28 cellular contexts compared by ENCODE assay signal in genomic region chr6:18162401-18162800, GRCh38. TPM values are rescaled to one million over a fixed set of nuclear protein-coding genes. Genes with fewer than 3 reads are reported as not detected.
"Had no signal": no experiment of that assay in that cellular context is flagged by ENCODE, and none has a peak within 500 bp of the region (broad histone marks: within the 10 kb centered on the region; RNA-seq: fewer than 3 reads in every experiment).

No MANE protein-coding gene starts in this region.

- H3K4me3 ChIP-seq: coronary artery, dorsolateral prefrontal cortex, esophagus muscularis mucosa, gastroesophageal sphincter had no signal

- H3K4me1 ChIP-seq: esophagus muscularis mucosa, gastroesophageal sphincter had no signal

- DNase-seq: activated CD4-positive, alpha-beta memory T cell treated with anti-CD3 and anti-CD28 coated beads for 36 hours; activated CD4-positive, alpha-beta T cell treated with anti-CD3 and anti-CD28 coated beads for 36 hours; activated CD4-positive, alpha-beta T cell treated with anti-CD3 and anti-CD28 coated beads, Interleukin-2, amount 10 ng/mL, durations not matched to agents 24 days and 14 days; activated CD4-positive, CD25-positive, alpha-beta regulatory T cell; activated CD4-positive, CD25-positive, alpha-beta regulatory T cell treated with anti-CD3 and anti-CD28 coated beads, Interleukin-2, amount 50 U/mL, for 72 hours; activated effector memory CD4-positive, alpha-beta T cell treated with Interleukin-2 at 50 U/mL for 16 hours; activated gamma-delta T cell treated with Interleukin-2 at 50 U/mL for 16 hours; activated naive CD4-positive, alpha-beta T cell treated with anti-CD3 and anti-CD28 coated beads, Interleukin-2, amount 50 U/mL, for 16 hours; activated naive CD4-positive, alpha-beta T cell treated with Interleukin-2 at 50 U/mL for 16 hours; activated T-cell treated with anti-CD3 and anti-CD28 coated beads, Interleukin-2, amount 50 U/mL, for 4 hours; amniotic stem cell; anterior cingulate cortex; brain microvascular endothelial cell; dorsolateral prefrontal cortex; effector memory CD4-positive, alpha-beta T cell; endodermal cell; erythroblast; foreskin keratinocyte; head of caudate nucleus; T-helper 1 cell; T-helper 17 cell; T1000 had no signal

- H3K27me3 ChIP-seq: brain microvascular endothelial cell, dorsolateral prefrontal cortex, esophagus muscularis mucosa, foreskin keratinocyte, gastroesophageal sphincter had no signal

- H3K9me3 ChIP-seq: esophagus muscularis mucosa, gastroesophageal sphincter had no signal

- H3K27ac ChIP-seq: brain microvascular endothelial cell, coronary artery, dorsolateral prefrontal cortex, esophagus muscularis mucosa, foreskin keratinocyte, gastroesophageal sphincter had no signal

- FAIRE-seq: astrocyte, bronchial epithelial cell had no signal

RNA-seq across cellular contexts. Expression of gene NHLRC1, which starts 39.9 kb away (rescaled TPM):
- total RNA-seq: activated T-helper 17 cell treated with anti-CD3 and anti-CD28 coated beads, Interleukin-2, amount 50 U/mL, for 72 hours; astrocyte had no signal
